ENCODE assay signal across 16 cellular contexts in genomic region chr6:138857792-138858191, GRCh38.
DNase-seq lines count a peak whose midpoint lies in the region; ATAC-seq lines count a peak whose summit lies in the region.
"Had no signal": no experiment of that assay in that cellular context is flagged by ENCODE, and none has a peak within 500 bp of the region (broad histone marks: within the 10 kb centered on the region; RNA-seq: fewer than 3 reads in every experiment).

No MANE protein-coding gene starts in this region.

- H3K27ac ChIP-seq in Karpas-422 (ENCODE audit: low read length) (no peak overlapping the region), aorta (ENCODE audit: low read depth in 1 of 2, low read length in 2 of 2) (no peak overlapping the region)
- H3K27ac ChIP-seq: GM23248 had no signal

- no peak overlapping the region for H3K4me2 ChIP-seq in Karpas-422 (ENCODE audit: low read depth, low read length, poor library complexity, severe bottlenecking)

- H3K4me1 ChIP-seq in Karpas-422 (ENCODE audit: low read length) (no peaks in the 10 kb centered on the region), aorta (ENCODE audit: control insufficient read depth in 1 of 2, insufficient read depth in 2 of 2, low read length in 2 of 2) (peaks cover 0 to 2% of the 10 kb centered on the region in 2 donors)
- H3K4me1 ChIP-seq: BE2C, Caco-2, HAP-1 had no signal

- H2AFZ ChIP-seq in Karpas-422 (ENCODE audit: low read length) = no peak overlapping the region
- H2AFZ ChIP-seq: GM23248 had no signal

- H3K9me3 ChIP-seq in Karpas-422 (ENCODE audit: low read length) (no peaks in the 10 kb centered on the region), aorta (ENCODE audit: control insufficient read depth, low read length) (no peaks in the 10 kb centered on the region)
- H3K9me3 ChIP-seq: BE2C, Caco-2, HAP-1 had no signal

- WGBS in aorta, 2 donors = 46 to 57% methylated on average over 9 of the region's 9 CpGs

- ATAC-seq in left cardiac atrium (no peak), aorta (ENCODE audit: low FRiP score) (no peak)

- H3K27me3 ChIP-seq in Karpas-422 (ENCODE audit: low read length) (no peaks in the 10 kb centered on the region), aorta (ENCODE audit: control insufficient read depth in 1 of 2, insufficient read depth in 2 of 2, low read length in 1 of 2) (no peaks in the 10 kb centered on the region)
- H3K27me3 ChIP-seq: BE2C had no signal

- H3K9me2 ChIP-seq in Karpas-422 (replicated peaks; ENCODE audit: insufficient read depth, low read length) = no peaks in the 10 kb centered on the region

- no peak overlapping the region for H3K9ac ChIP-seq in Karpas-422 (ENCODE audit: low read length)
- H3K9ac ChIP-seq: GM23248 had no signal

- DNase-seq in HT1080 (ENCODE audit: low read depth) = peak; percentile 5
- DNase-seq in Karpas-422 = peak; percentile 22
- DNase-seq in OCI-M1 (lab: John Stamatoyannopoulos, UW) = peak; percentile 82
- no peak for DNase-seq in activated CD4-positive, alpha-beta T cell treated with anti-CD3 and anti-CD28 coated beads, Interleukin-2, amount 50 U/mL, for 4 hours
- DNase-seq in left cardiac atrium = no peak
- DNase-seq in aorta = no peak
- DNase-seq: ACHN; BE2C; C1 segment of cervical spinal cord; Caco-2; CD4-positive, alpha-beta T cell; DMS79; GDM1; GM23248; IMR-90 had no signal

- no peaks in the 10 kb centered on the region for H3K79me2 ChIP-seq in Karpas-422 (ENCODE audit: low read length)

- no peak overlapping the region for H3K4me3 ChIP-seq in Karpas-422 (ENCODE audit: low read length)
- H3K4me3 ChIP-seq in aorta (ENCODE audit: low read length in 2 of 2) = no peak overlapping the region
- H3K4me3 ChIP-seq: GM23248, HAP-1 had no signal

- H3K36me3 ChIP-seq in Karpas-422 (ENCODE audit: insufficient read depth, low read length) (no peaks in the 10 kb centered on the region), aorta (ENCODE audit: control insufficient read depth in 1 of 2, insufficient read depth in 2 of 2, low read length in 1 of 2) (no peaks in the 10 kb centered on the region)
- H3K36me3 ChIP-seq: BE2C, HAP-1 had no signal

- H4K20me1 ChIP-seq in Karpas-422 (ENCODE audit: insufficient read depth, low read depth, low read length) = no peaks in the 10 kb centered on the region

- intact Hi-C loops in left cardiac atrium (cut with DNase I) (no loop called here), aorta (cut with DNase I) (no loop called here)

Comparison
In these comparisons a context has a peak if more than half of its experiments do, and no peak if none do; other contexts are left out.
1. DNase-seq: peak in HT1080 (single experiment), Karpas-422 (single experiment) and OCI-M1 (single experiment); none in activated CD4-positive, alpha-beta T cell treated with anti-CD3 and anti-CD28 coated beads, Interleukin-2, amount 50 U/mL, for 4 hours (0 of 2), left cardiac atrium (single experiment) and aorta (0 of 2).